ENCODE assay signal across 18 cellular contexts in genomic region chr9:25261445-25261844, GRCh38.
DNase-seq lines count a peak whose midpoint lies in the region; FAIRE-seq and TF ChIP-seq lines count a peak whose summit lies in the region.
"Had no signal": no experiment of that assay in that cellular context is flagged by ENCODE, and none has a peak within 500 bp of the region (broad histone marks: within the 10 kb centered on the region; RNA-seq: fewer than 3 reads in every experiment).

No MANE protein-coding gene starts in this region.

- no peaks in the 10 kb centered on the region for H3K27me3 ChIP-seq in OCI-LY1 (ENCODE audit: insufficient read depth, low read length)
- H3K27me3 ChIP-seq: SJSA1 had no signal

- peaks cover 0 to 4% (median 0%) of the 10 kb centered on the region in 7 donors for H3K9me3 Mint-ChIP-seq in CD14-positive monocyte

- no peaks in the 10 kb centered on the region for H3K79me2 ChIP-seq in OCI-LY1 (ENCODE audit: insufficient read depth, low read length)

- no peaks in the 10 kb centered on the region for H3K4me1 Mint-ChIP-seq in CD14-positive monocyte
- H3K4me1 Mint-ChIP-seq: IgD-negative memory B cell had no signal

- H3K4me3 Mint-ChIP-seq in CD14-positive monocyte = no peak overlapping the region
- H3K4me3 Mint-ChIP-seq: IgD-negative memory B cell had no signal

- DNase-seq in D721Med (ENCODE audit: insufficient read length, low spot score) (no peak), kidney (no peak), NCI-H1092 treated with DMSO at 0.1 percent for 48 hours (lab: John Stamatoyannopoulos, UW) (no peak), CD14-positive monocyte (ENCODE audit: low spot score) (no peak), EL (no peak), anterior cingulate cortex (lab: John Stamatoyannopoulos, UW) (no peak)
- DNase-seq: Karpas-422, MM.1S, NCI-H1105, NCI-H510A, NCI-H82, SW 1271, T-helper 2 cell had no signal

- no peak overlapping the region for H3K27ac Mint-ChIP-seq in CD14-positive monocyte
- H3K27ac Mint-ChIP-seq: IgD-negative memory B cell had no signal

- no peak overlapping the region for H3K27ac ChIP-seq in 22Rv1
- no peak overlapping the region for H3K27ac ChIP-seq in OCI-LY1 (ENCODE audit: low read depth, low read length, poor library complexity, severe bottlenecking)
- H3K27ac ChIP-seq in kidney (ENCODE audit: low read depth in 2 of 2, low read length in 2 of 2) = no peak overlapping the region
- H3K27ac ChIP-seq: SJSA1 had no signal

- FAIRE-seq in D721Med (lab: Jason Lieb, UNC) (no peak), kidney (lab: Jason Lieb, UNC) (no peak)

- H3K4me2 ChIP-seq in OCI-LY1 (ENCODE audit: low read length) = no peak overlapping the region

- H3K4me1 ChIP-seq in OCI-LY1 (ENCODE audit: insufficient read depth, low read length, severe bottlenecking) = no peaks in the 10 kb centered on the region
- no peaks in the 10 kb centered on the region for H3K4me1 ChIP-seq in kidney (ENCODE audit: control insufficient read depth in 1 of 2, insufficient read depth in 1 of 2, low read depth in 1 of 2, low read length in 2 of 2)
- H3K4me1 ChIP-seq: SJSA1 had no signal

- no peaks in the 10 kb centered on the region for H3K36me3 Mint-ChIP-seq in CD14-positive monocyte
- H3K36me3 Mint-ChIP-seq: IgD-negative memory B cell had no signal

- no peaks in the 10 kb centered on the region for H3K27me3 Mint-ChIP-seq in CD14-positive monocyte (ENCODE audit: low read depth in 3 of 3)
- H3K27me3 Mint-ChIP-seq: IgD-negative memory B cell had no signal

- TF ChIP-seq CTCF in 22Rv1 (IDR thresholded peaks at IDR 0.05) (peak; percentile 13; the same call in 1 of the 2 replicates), D721Med (IDR thresholded peaks at IDR 0.05; ENCODE audit: insufficient read depth, missing control alignments) (peak; percentile 16), OCI-LY1 (IDR thresholded peaks at IDR 0.05; ENCODE audit: low read length) (peak; percentile 22; the same call in 1 of the 2 replicates), kidney (IDR thresholded peaks at IDR 0.05; ENCODE audit: borderline replicate concordance, extremely low read depth, insufficient read depth) (peak; percentile 15), CD14-positive monocyte (IDR thresholded peaks at IDR 0.05) (no peak)

- intact Hi-C loops in kidney (cut with DNase I) (no loop called here), CD14-positive monocyte (cut with micrococcal nuclease) (loop anchor here in 1 of 2 donors (10.0 kb wide), 1 partner anchor 47 kb away; no protein-coding TSS in a partner anchor)

- no peak overlapping the region for H3K4me3 ChIP-seq in OCI-LY1 (ENCODE audit: low read depth, low read length, poor library complexity, severe bottlenecking)
- H3K4me3 ChIP-seq in kidney (ENCODE audit: low read length in 2 of 2) = no peak overlapping the region
- H3K4me3 ChIP-seq: HAP-1, SJSA1 had no signal

- H3F3A ChIP-seq in OCI-LY1 (ENCODE audit: insufficient read depth, low read length) = no peaks in the 10 kb centered on the region

- H3K9me3 ChIP-seq in OCI-LY1 (ENCODE audit: low read length) (no peaks in the 10 kb centered on the region), kidney (ENCODE audit: control insufficient read depth in 1 of 2, low read length in 2 of 2) (no peaks in the 10 kb centered on the region)
- H3K9me3 ChIP-seq: HAP-1, SJSA1 had no signal

- H3K9me2 ChIP-seq in OCI-LY1 (ENCODE audit: low read depth, low read length) = no peaks in the 10 kb centered on the region

- H3K36me3 ChIP-seq in OCI-LY1 (ENCODE audit: insufficient read depth, low read length) (no peaks in the 10 kb centered on the region), kidney (ENCODE audit: control insufficient read depth in 1 of 2, insufficient read depth in 2 of 2, low read length in 2 of 2) (no peaks in the 10 kb centered on the region)
- H3K36me3 ChIP-seq: HAP-1, SJSA1 had no signal

- H3K9ac ChIP-seq in OCI-LY1 (ENCODE audit: low read length) (no peak overlapping the region), kidney (ENCODE audit: low read length in 2 of 2) (no peak overlapping the region)

- H4K20me1 ChIP-seq in OCI-LY1 (ENCODE audit: insufficient read depth, low read length) = no peaks in the 10 kb centered on the region

- no peak overlapping the region for H2AFZ ChIP-seq in OCI-LY1 (ENCODE audit: low read length)
